23 cellular contexts compared by ENCODE assay signal in genomic region chr1:214458541-214458940, GRCh38.
"Had no signal": no experiment of that assay in that cellular context is flagged by ENCODE, and none has a peak within 500 bp of the region (broad histone marks: within the 10 kb centered on the region; RNA-seq: fewer than 3 reads in every experiment).

No MANE protein-coding gene starts in this region.

- H3K4me1 ChIP-seq: right lobe of liver had no signal

- H3K9me3 ChIP-seq: right lobe of liver, suprapubic skin, transverse colon, vagina had no signal

- H3K27ac ChIP-seq: right lobe of liver, suprapubic skin, transverse colon, vagina had no signal

- H3K9me3 Mint-ChIP-seq: activated CD4-positive, alpha-beta memory T cell treated with anti-CD3 and anti-CD28 coated beads, Interleukin-2, amount 10 ng/mL, durations not matched to agents 7 days and 5 days; activated naive CD4-positive, alpha-beta T cell treated with anti-CD3 and anti-CD28 coated beads for 36 hours; activated naive CD8-positive, alpha-beta T cell treated with anti-CD3 and anti-CD28 coated beads, Interleukin-2, amount 50 U/mL, for 24 hours; activated T-helper 17 cell treated with anti-CD3 and anti-CD28 coated beads, Interleukin-2, amount 50 U/mL, for 72 hours; central memory CD8-positive, alpha-beta T cell; nephron; stimulated activated naive CD8-positive, alpha-beta T cell treated with anti-CD3 and anti-CD28 coated beads, Interleukin-15, Interleukin-2, amounts not matched to agents 100 ng/mL and 50 ng/mL, for 24 hours had no signal

- H3K36me3 ChIP-seq: right lobe of liver, suprapubic skin, transverse colon had no signal

- H3K27me3 Mint-ChIP-seq: central memory CD8-positive, alpha-beta T cell had no signal

- H3K4me3 Mint-ChIP-seq: activated CD4-positive, alpha-beta memory T cell treated with anti-CD3 and anti-CD28 coated beads, Interleukin-2, amount 10 ng/mL, durations not matched to agents 7 days and 5 days; activated CD8-positive, alpha-beta memory T cell treated with anti-CD3 and anti-CD28 coated beads, Interleukin-2, amount 10 ng/mL, durations not matched to agents 7 days and 5 days; activated naive CD4-positive, alpha-beta T cell treated with anti-CD3 and anti-CD28 coated beads for 36 hours; activated naive CD8-positive, alpha-beta T cell treated with anti-CD3 and anti-CD28 coated beads, Interleukin-2, amount 50 U/mL, for 24 hours; activated T-helper 17 cell treated with anti-CD3 and anti-CD28 coated beads, Interleukin-2, amount 50 U/mL, for 72 hours; central memory CD8-positive, alpha-beta T cell; nephron; stimulated activated naive CD8-positive, alpha-beta T cell treated with anti-CD3 and anti-CD28 coated beads, Interleukin-15, Interleukin-2, amounts not matched to agents 100 ng/mL and 50 ng/mL, for 24 hours had no signal

- ATAC-seq: activated CD8-positive, alpha-beta memory T cell treated with anti-CD3 and anti-CD28 coated beads, Interleukin-2, amount 10 ng/mL, durations not matched to agents 7 days and 5 days; activated naive CD8-positive, alpha-beta T cell treated with anti-CD3 and anti-CD28 coated beads, Interleukin-2, amount 50 U/mL, for 24 hours; activated T-helper 17 cell treated with anti-CD3 and anti-CD28 coated beads, Interleukin-2, amount 50 U/mL, for 72 hours; left lobe of liver; right lobe of liver had no signal

- DNase-seq: activated CD4-positive, alpha-beta memory T cell treated with anti-CD3 and anti-CD28 coated beads, Interleukin-2, amount 10 ng/mL, durations not matched to agents 7 days and 5 days; activated CD8-positive, alpha-beta memory T cell treated with anti-CD3 and anti-CD28 coated beads, Interleukin-2, amount 10 ng/mL, durations not matched to agents 7 days and 5 days; activated naive CD4-positive, alpha-beta T cell treated with anti-CD3 and anti-CD28 coated beads for 36 hours; activated naive CD8-positive, alpha-beta T cell treated with anti-CD3 and anti-CD28 coated beads, Interleukin-2, amount 50 U/mL, for 24 hours; activated T-cell treated with anti-CD3 and anti-CD28 coated beads, Interleukin-2, amount 50 U/mL, for 1 hour; aorta; effector memory CD4-positive, alpha-beta T cell; head of caudate nucleus; kidney; midbrain; right lobe of liver; small intestine; stimulated activated CD4-positive, alpha-beta T cell treated with anti-CD3 and anti-CD28 coated beads, Interleukin-15, amount 100 ng/mL, for 24 hours; stimulated activated CD4-positive, alpha-beta T cell treated with anti-CD3 and anti-CD28 coated beads, Interleukin-2, amount 100 ng/mL, for 48 hours; transverse colon had no signal

- H3K27ac Mint-ChIP-seq: activated CD4-positive, alpha-beta memory T cell treated with anti-CD3 and anti-CD28 coated beads, Interleukin-2, amount 10 ng/mL, durations not matched to agents 7 days and 5 days; activated CD8-positive, alpha-beta memory T cell treated with anti-CD3 and anti-CD28 coated beads, Interleukin-2, amount 10 ng/mL, durations not matched to agents 7 days and 5 days; activated naive CD4-positive, alpha-beta T cell treated with anti-CD3 and anti-CD28 coated beads for 36 hours; activated naive CD8-positive, alpha-beta T cell treated with anti-CD3 and anti-CD28 coated beads, Interleukin-2, amount 50 U/mL, for 24 hours; activated T-helper 17 cell treated with anti-CD3 and anti-CD28 coated beads, Interleukin-2, amount 50 U/mL, for 72 hours; nephron; stimulated activated naive CD8-positive, alpha-beta T cell treated with anti-CD3 and anti-CD28 coated beads, Interleukin-15, Interleukin-2, amounts not matched to agents 100 ng/mL and 50 ng/mL, for 24 hours had no signal

- H3K4me1 Mint-ChIP-seq: activated CD4-positive, alpha-beta memory T cell treated with anti-CD3 and anti-CD28 coated beads, Interleukin-2, amount 10 ng/mL, durations not matched to agents 7 days and 5 days; activated T-helper 17 cell treated with anti-CD3 and anti-CD28 coated beads, Interleukin-2, amount 50 U/mL, for 72 hours had no signal

- H3K4me3 ChIP-seq: lung, right lobe of liver, suprapubic skin, transverse colon, vagina had no signal

- H3K27me3 ChIP-seq: right lobe of liver, suprapubic skin, transverse colon, vagina had no signal

- H3K36me3 Mint-ChIP-seq: activated CD8-positive, alpha-beta memory T cell treated with anti-CD3 and anti-CD28 coated beads, Interleukin-2, amount 10 ng/mL, durations not matched to agents 7 days and 5 days had no signal
